21 cellular contexts compared by ENCODE assay signal in the genomic region with DNA sequence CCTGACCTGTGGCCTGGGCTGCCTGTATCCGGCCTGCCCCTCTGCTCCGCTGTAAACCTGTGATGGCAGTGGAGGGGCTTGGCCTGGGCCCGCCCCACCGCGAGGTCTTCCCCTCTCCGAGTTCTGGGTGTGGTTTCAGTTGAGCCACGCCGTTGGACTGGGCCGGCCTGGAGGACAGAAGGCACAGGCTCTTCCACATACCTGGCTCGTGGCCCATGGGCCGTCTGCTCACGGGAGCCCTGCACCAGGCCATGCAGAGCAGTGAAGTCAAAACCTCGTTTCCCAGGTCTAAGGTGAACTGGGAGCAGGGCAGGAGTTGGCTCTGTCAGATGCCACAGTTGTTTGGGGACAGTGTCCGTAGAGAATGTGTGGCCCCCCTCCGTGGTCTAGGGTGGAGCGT.
"Had no signal": no experiment of that assay in that cellular context is flagged by ENCODE, and none has a peak within 500 bp of the region (broad histone marks: within the 10 kb centered on the region; RNA-seq: fewer than 3 reads in every experiment).

No MANE protein-coding gene starts in this region.

- H3K9me3 ChIP-seq: body of pancreas, gastrocnemius medialis, prostate gland, right atrium auricular region, suprapubic skin had no signal

- H3K4me3 Mint-ChIP-seq: activated CD4-positive, alpha-beta T cell treated with anti-CD3 and anti-CD28 coated beads, Interleukin-2, amount 10 ng/mL, durations not matched to agents 7 days and 5 days; activated CD8-positive, alpha-beta T cell treated with anti-CD3 and anti-CD28 coated beads, Interleukin-2, amount 10 ng/mL, durations not matched to agents 7 days and 5 days; activated naive CD8-positive, alpha-beta T cell treated with anti-CD3 and anti-CD28 coated beads, Interleukin-2, amount 10 ng/mL, durations not matched to agents 7 days and 5 days; activated T-cell treated with anti-CD3 and anti-CD28 coated beads, Interleukin-2, amount 50 U/mL, for 24 hours; nephron progenitor cell; stimulated activated naive CD8-positive, alpha-beta T cell treated with anti-CD3 and anti-CD28 coated beads, Interleukin-15, amount 100 ng/mL, for 72 hours; type B pancreatic cell had no signal

- H3K27ac ChIP-seq: body of pancreas, coronary artery, gastrocnemius medialis, prostate gland, right atrium auricular region, suprapubic skin had no signal

- ATAC-seq: activated CD8-positive, alpha-beta T cell treated with anti-CD3 and anti-CD28 coated beads, Interleukin-2, amount 10 ng/mL, durations not matched to agents 7 days and 5 days; body of pancreas; esophagus mucosa; gastrocnemius medialis; left cardiac atrium; stimulated activated naive CD8-positive, alpha-beta T cell treated with anti-CD3 and anti-CD28 coated beads, Interleukin-15, amount 100 ng/mL, for 72 hours had no signal

- H3K27me3 Mint-ChIP-seq: activated CD4-positive, alpha-beta T cell treated with anti-CD3 and anti-CD28 coated beads, Interleukin-2, amount 10 ng/mL, durations not matched to agents 7 days and 5 days; activated naive CD8-positive, alpha-beta T cell treated with anti-CD3 and anti-CD28 coated beads, Interleukin-2, amount 10 ng/mL, durations not matched to agents 7 days and 5 days; activated T-cell treated with anti-CD3 and anti-CD28 coated beads, Interleukin-2, amount 50 U/mL, for 24 hours; stimulated activated naive CD8-positive, alpha-beta T cell treated with anti-CD3 and anti-CD28 coated beads, Interleukin-15, amount 100 ng/mL, for 72 hours; type B pancreatic cell had no signal

- H3K27me3 ChIP-seq: body of pancreas, gastrocnemius medialis, right atrium auricular region, suprapubic skin had no signal

- H3K4me3 ChIP-seq: body of pancreas, coronary artery, gastrocnemius medialis, prostate gland, right atrium auricular region, suprapubic skin had no signal

- DNase-seq: activated CD4-positive, alpha-beta T cell treated with anti-CD3 and anti-CD28 coated beads, Interleukin-2, amount 10 ng/mL, durations not matched to agents 7 days and 5 days; activated CD4-positive, CD25-positive, alpha-beta regulatory T cell; activated CD8-positive, alpha-beta T cell treated with anti-CD3 and anti-CD28 coated beads, Interleukin-2, amount 10 ng/mL, durations not matched to agents 7 days and 5 days; activated naive CD4-positive, alpha-beta T cell treated with Interleukin-2 at 50 U/mL for 16 hours; activated naive CD8-positive, alpha-beta T cell treated with anti-CD3 and anti-CD28 coated beads, Interleukin-2, amount 10 ng/mL, durations not matched to agents 7 days and 5 days; activated T-cell treated with anti-CD3 and anti-CD28 coated beads, Interleukin-2, amount 50 U/mL, for 24 hours; body of pancreas; gastrocnemius medialis; left cardiac atrium; nephron progenitor cell; small intestine; stimulated activated CD4-positive, alpha-beta T cell treated with anti-CD3 and anti-CD28 coated beads, Interleukin-15, amount 100 ng/mL, for 24 hours; stimulated activated CD4-positive, alpha-beta T cell treated with anti-CD3 and anti-CD28 coated beads, Interleukin-2, amount 100 ng/mL, for 48 hours; stimulated activated naive CD8-positive, alpha-beta T cell treated with anti-CD3 and anti-CD28 coated beads, Interleukin-15, amount 100 ng/mL, for 72 hours had no signal

- H3K9me3 Mint-ChIP-seq: activated CD4-positive, alpha-beta T cell treated with anti-CD3 and anti-CD28 coated beads, Interleukin-2, amount 10 ng/mL, durations not matched to agents 7 days and 5 days; activated naive CD8-positive, alpha-beta T cell treated with anti-CD3 and anti-CD28 coated beads, Interleukin-2, amount 10 ng/mL, durations not matched to agents 7 days and 5 days; activated T-cell treated with anti-CD3 and anti-CD28 coated beads, Interleukin-2, amount 50 U/mL, for 24 hours; activated T-helper 2 cell treated with anti-CD3 and anti-CD28 coated beads, Interferon-gamma antibody, Interleukin-2, Interleukin-4, amounts not matched to agents 10 μg/mL and 5 μg/mL and 100 μg/mL, durations not matched to agents 14 hours and 24 hours and 36 hours; nephron progenitor cell; stimulated activated naive CD8-positive, alpha-beta T cell treated with anti-CD3 and anti-CD28 coated beads, Interleukin-15, amount 100 ng/mL, for 72 hours; type B pancreatic cell had no signal

- H3K36me3 ChIP-seq: gastrocnemius medialis, prostate gland had no signal

- H3K27ac Mint-ChIP-seq: activated CD4-positive, alpha-beta T cell treated with anti-CD3 and anti-CD28 coated beads, Interleukin-2, amount 10 ng/mL, durations not matched to agents 7 days and 5 days; activated CD8-positive, alpha-beta T cell treated with anti-CD3 and anti-CD28 coated beads, Interleukin-2, amount 10 ng/mL, durations not matched to agents 7 days and 5 days; activated naive CD8-positive, alpha-beta T cell treated with anti-CD3 and anti-CD28 coated beads, Interleukin-2, amount 10 ng/mL, durations not matched to agents 7 days and 5 days; activated T-cell treated with anti-CD3 and anti-CD28 coated beads, Interleukin-2, amount 50 U/mL, for 24 hours; activated T-helper 2 cell treated with anti-CD3 and anti-CD28 coated beads, Interferon-gamma antibody, Interleukin-2, Interleukin-4, amounts not matched to agents 10 μg/mL and 5 μg/mL and 100 μg/mL, durations not matched to agents 14 hours and 24 hours and 36 hours; nephron progenitor cell; type B pancreatic cell had no signal

- H3K36me3 Mint-ChIP-seq: activated naive CD8-positive, alpha-beta T cell treated with anti-CD3 and anti-CD28 coated beads, Interleukin-2, amount 10 ng/mL, durations not matched to agents 7 days and 5 days; type B pancreatic cell had no signal
